ENCODE assay signal across 10 cellular contexts in genomic region chr17:79905832-79906231, GRCh38.
DNase-seq lines count a peak whose midpoint lies in the region; TF ChIP-seq lines count a peak whose summit lies in the region.
"Had no signal": no experiment of that assay in that cellular context is flagged by ENCODE, and none has a peak within 500 bp of the region (broad histone marks: within the 10 kb centered on the region; RNA-seq: fewer than 3 reads in every experiment).

No MANE protein-coding gene starts in this region.

- no TSS peak for BruUV-seq in Caco-2 (replicated peaks; lab: Mats Ljungman, UMichigan)

- no peak overlapping the region for H3K27ac ChIP-seq in testis

- no peak overlapping the region for H3K4me3 Mint-ChIP-seq in Caco-2 (ENCODE audit: unreplicated experiment)
- H3K4me3 Mint-ChIP-seq: stimulated activated naive B cell treated with anti-CD40 and anti-IgM and Interleukin-4, amounts not matched to agents 10 μg/mL and 1 μg/mL and 100 μg/mL, for 72 hours had no signal

- DNase-seq in Caco-2, result peak; percentile 83 to 86
- DNase-seq in HFF-Myc (ENCODE audit: extremely low read depth, low read depth), result no peak
- peak; percentile 35 for DNase-seq in RPMI7951 (ENCODE audit: low read depth)
- peak; percentile 81 for DNase-seq in islet precursor cell
- no peak for DNase-seq in testis
- no peak for DNase-seq in activated effector memory CD4-positive, alpha-beta T cell treated with anti-CD3 and anti-CD28 coated beads, Interleukin-2, amount 50 U/mL, for 16 hours
- DNase-seq in SK-N-DZ (ENCODE audit: low spot score), result no peak
- DNase-seq in GM19240 (ENCODE audit: insufficient read length, low spot score), result no peak
- DNase-seq: effector CD4-positive, alpha-beta T cell; stimulated activated naive B cell treated with anti-CD40 and anti-IgM and Interleukin-4, amounts not matched to agents 10 μg/mL and 1 μg/mL and 100 μg/mL, for 72 hours had no signal

- H3K9me3 Mint-ChIP-seq in Caco-2 (ENCODE audit: unreplicated experiment), result no peaks in the 10 kb centered on the region
- H3K9me3 Mint-ChIP-seq: stimulated activated naive B cell treated with anti-CD40 and anti-IgM and Interleukin-4, amounts not matched to agents 10 μg/mL and 1 μg/mL and 100 μg/mL, for 72 hours had no signal

- peaks cover 19% of the 10 kb centered on the region for H3K4me1 Mint-ChIP-seq in Caco-2 (ENCODE audit: low read depth, unreplicated experiment)
- H3K4me1 Mint-ChIP-seq: stimulated activated naive B cell treated with anti-CD40 and anti-IgM and Interleukin-4, amounts not matched to agents 10 μg/mL and 1 μg/mL and 100 μg/mL, for 72 hours had no signal

- TF ChIP-seq POLR2A in testis (IDR thresholded peaks at IDR 0.05), result no peak

- peaks cover 7% of the 10 kb centered on the region for H3K36me3 Mint-ChIP-seq in Caco-2 (ENCODE audit: insufficient read depth, unreplicated experiment)
- H3K36me3 Mint-ChIP-seq: stimulated activated naive B cell treated with anti-CD40 and anti-IgM and Interleukin-4, amounts not matched to agents 10 μg/mL and 1 μg/mL and 100 μg/mL, for 72 hours had no signal

- peak; percentile 69 to 83 for TF ChIP-seq CTCF in Caco-2 (IDR thresholded peaks at IDR 0.05; ENCODE audit: insufficient read depth in 1 of 2, low read depth in 1 of 2, low read length in 1 of 2, severe bottlenecking in 1 of 2, unreplicated experiment in 1 of 2)
- peak; percentile 24 for TF ChIP-seq CTCF in HFF-Myc (IDR thresholded peaks at IDR 0.05; ENCODE audit: low read depth, low read length, missing control alignments)
- TF ChIP-seq CTCF in testis (IDR thresholded peaks at IDR 0.05), result no peak

- no peaks in the 10 kb centered on the region for H3K9me3 ChIP-seq in Caco-2
- H3K9me3 ChIP-seq in testis, result no peaks in the 10 kb centered on the region

- no peaks in the 10 kb centered on the region for H3K27me3 Mint-ChIP-seq in Caco-2 (ENCODE audit: insufficient read depth, unreplicated experiment)

- CTCF ChIA-PET in Caco-2 (lab: Charles Lee), result interaction anchor here (0.5 to 2.0 kb wide), 7 partner anchors 10 to 188 kb away, joined by 3 to 7 read pairs (median 3); partner anchors contain the start of gene CBX8

- H3K27me3 ChIP-seq in Caco-2 (replicated peaks; ENCODE audit: control insufficient read depth, insufficient read depth, low read length), result no peaks in the 10 kb centered on the region
- no peaks in the 10 kb centered on the region for H3K27me3 ChIP-seq in testis

- intact Hi-C loops in Caco-2 (cut with micrococcal nuclease; ENCODE audit: unreplicated experiment) (no loop called here), testis (cut with DNase I; ENCODE audit: low total_unique reads) (no loop called here)

- H3K4me3 ChIP-seq in Caco-2 (ENCODE audit: low read depth, low read length) (no peak overlapping the region), HFF-Myc (replicated peaks; ENCODE audit: low read depth, low read length) (no peak overlapping the region), testis (no peak overlapping the region)

- WGBS in testis, 2 donors, result 74 to 84% methylated on average over 8 of the region's 8 CpGs

- no peak overlapping the region for H3K27ac Mint-ChIP-seq in Caco-2 (ENCODE audit: unreplicated experiment)
- H3K27ac Mint-ChIP-seq: stimulated activated naive B cell treated with anti-CD40 and anti-IgM and Interleukin-4, amounts not matched to agents 10 μg/mL and 1 μg/mL and 100 μg/mL, for 72 hours had no signal

- no peaks in the 10 kb centered on the region; the same call in 1 of the 2 replicates for H3K36me3 ChIP-seq in Caco-2 (ENCODE audit: control insufficient read depth, insufficient read depth, low read length)
- no peaks in the 10 kb centered on the region for H3K36me3 ChIP-seq in testis (ENCODE audit: low read depth, missing control alignments)

- H3K4me1 ChIP-seq in Caco-2 (peaks cover 13% of the 10 kb centered on the region; the same call in 1 of the 2 replicates), testis (no peaks in the 10 kb centered on the region)

- POLR2A ChIA-PET in Caco-2 (lab: Charles Lee), result interaction anchor here (0.6 kb wide), 2 partner anchors 65 to 86 kb away, joined by 3 read pairs; no protein-coding TSS in a partner anchor

Comparison
In these comparisons a context has a peak if more than half of its experiments do, and no peak if none do; other contexts are left out.
1. DNase-seq: peak in Caco-2 (2 of 2), RPMI7951 (single experiment) and islet precursor cell (single experiment); none in HFF-Myc (single experiment), testis (single experiment), activated effector memory CD4-positive, alpha-beta T cell treated with anti-CD3 and anti-CD28 coated beads, Interleukin-2, amount 50 U/mL, for 16 hours (single experiment), SK-N-DZ (single experiment) and GM19240 (single experiment).
2. CTCF ChIP-seq: peak in Caco-2 (2 of 2) and HFF-Myc (single experiment); none in testis (0 of 3).